13 cellular contexts compared by ENCODE assay signal in genomic region chr14:50763386-50764007, GRCh38.
A peak's percentile ranks its signal among the peaks of the same experiment; 100 is the strongest.
DNase-seq lines count a peak whose midpoint lies in the region; TF ChIP-seq lines count a peak whose summit lies in the region.
"Had no signal": no experiment of that assay in that cellular context is flagged by ENCODE, and none has a peak within 500 bp of the region (broad histone marks: within the 10 kb centered on the region; RNA-seq: fewer than 3 reads in every experiment).

No MANE protein-coding gene starts in this region.

- DNase-seq in MCF 10A (ENCODE audit: unreplicated experiment) (peak; percentile 72), mammary epithelial cell (no peak), hepatic stellate cell (ENCODE audit: low spot score) (peak; percentile 28), tibial artery (no peak), NCI-H446 treated with DMSO at 0.1 percent for 48 hours (lab: John Stamatoyannopoulos, UW) (no peak), NCI-H2107 treated with DMSO at 0.1 percent for 48 hours (lab: John Stamatoyannopoulos, UW; ENCODE audit: unreplicated experiment) (no peak)
- DNase-seq in activated CD4-positive, alpha-beta T cell treated with anti-CD3 and anti-CD28 coated beads, Interleukin-2, amount 50 U/mL, for 4 hours: no peak
- DNase-seq: activated T-cell treated with anti-CD3 and anti-CD28 coated beads, Interleukin-2, amount 50 U/mL, for 48 hours; effector CD4-positive, alpha-beta T cell; NCI-H82; T-helper 9 cell had no signal

- WGBS in mammary epithelial cell (ENCODE audit: low coverage, missing lambda C conversion rate): 95% methylated on average over 12 of the region's 12 CpGs

- no peaks in the 10 kb centered on the region for H3K9me3 Mint-ChIP-seq in MCF 10A (ENCODE audit: unreplicated experiment)
- H3K9me3 Mint-ChIP-seq in activated naive CD8-positive, alpha-beta T cell (ENCODE audit: low read depth): no peaks in the 10 kb centered on the region

- intact Hi-C loops in MCF 10A (cut with micrococcal nuclease): no loop called here
- intact Hi-C loops in mammary epithelial cell (cut with micrococcal nuclease): no loop called here
- intact Hi-C loops in tibial artery (cut with DNase I; ENCODE audit: low total_unique reads): no loop called here

- TF ChIP-seq CTCF in MCF 10A (IDR thresholded peaks at IDR 0.05; ENCODE audit: unreplicated experiment): no peak
- TF ChIP-seq CTCF in mammary epithelial cell (conservative IDR thresholded peaks at IDR 0.05 in 1 of 2, IDR thresholded peaks at IDR 0.05 in 1 of 2; ENCODE audit: extremely low read depth in 1 of 2, insufficient read depth in 1 of 2, low read depth in 1 of 2, low read length in 2 of 2): no peak
- no peak for TF ChIP-seq CTCF in tibial artery (IDR thresholded peaks at IDR 0.05)

- H3K27me3 Mint-ChIP-seq in MCF 10A (ENCODE audit: insufficient read depth, unreplicated experiment): no peaks in the 10 kb centered on the region
- H3K27me3 Mint-ChIP-seq in activated naive CD8-positive, alpha-beta T cell: no peaks in the 10 kb centered on the region
- H3K27me3 Mint-ChIP-seq: B cell had no signal

- dilution Hi-C loops in mammary epithelial cell (cut with HindIII; ENCODE audit: low sequenced_read_pairs): no loop called here

- no peak overlapping the region for H3K9ac ChIP-seq in mammary epithelial cell (ENCODE audit: insufficient read depth, low read length)

- in situ Hi-C loops in mammary epithelial cell (cut with MboI; ENCODE audit: low sequenced_read_pairs in 2 of 2): no loop called here

- H3K27ac ChIP-seq in mammary epithelial cell (ENCODE audit: insufficient read depth, low read depth, low read length): no peak overlapping the region
- peak overlapping the region; percentile 41 to 54 for H3K27ac ChIP-seq in tibial artery

- CTCF ChIA-PET in MCF 10A (lab: Yijun Ruan, JAX) (interaction anchor here (0.6 to 9.4 kb wide), 9 partner anchors 12 to 1012 kb away, joined by 3 to 129 read pairs (median 4); no protein-coding TSS in a partner anchor), mammary epithelial cell (lab: Charles Lee; ENCODE audit: low non-redundant PET) (interaction anchor here (0.6 to 0.7 kb wide), 2 partner anchors 11 to 12 kb away, joined by 3 to 8 read pairs; no protein-coding TSS in a partner anchor)

- H3K27ac Mint-ChIP-seq in MCF 10A (ENCODE audit: low read depth, unreplicated experiment): no peak overlapping the region
- H3K27ac Mint-ChIP-seq in activated naive CD8-positive, alpha-beta T cell: peak overlapping the region; percentile 91

- H3K9me3 ChIP-seq in mammary epithelial cell (replicated peaks; ENCODE audit: insufficient read depth, low read length) (no peaks in the 10 kb centered on the region), tibial artery (no peaks in the 10 kb centered on the region)

- H3K27me3 ChIP-seq in mammary epithelial cell (ENCODE audit: insufficient read depth, low read length): no peaks in the 10 kb centered on the region
- no peaks in the 10 kb centered on the region for H3K27me3 ChIP-seq in tibial artery

- POLR2A ChIA-PET in MCF 10A (lab: Yijun Ruan, JAX): interaction anchor here (1.2 to 1.6 kb wide), 3 partner anchors 9 to 26 kb away, joined by 3 to 4 read pairs (median 3); no protein-coding TSS in a partner anchor

- no peak overlapping the region for H3K4me2 ChIP-seq in mammary epithelial cell (ENCODE audit: insufficient read depth, low read depth, low read length)

- peaks cover 25% of the 10 kb centered on the region for H3K36me3 ChIP-seq in mammary epithelial cell (ENCODE audit: insufficient read depth, low read length)
- peaks cover 0 to 32% (median 8%) of the 10 kb centered on the region in 3 donors for H3K36me3 ChIP-seq in tibial artery

- H4K20me1 ChIP-seq in mammary epithelial cell (ENCODE audit: insufficient read depth, low read length): no peaks in the 10 kb centered on the region

- H3K4me1 Mint-ChIP-seq in MCF 10A (ENCODE audit: insufficient read depth, unreplicated experiment): no peaks in the 10 kb centered on the region
- H3K4me1 Mint-ChIP-seq in activated naive CD8-positive, alpha-beta T cell (ENCODE audit: low read depth): peaks cover 28% of the 10 kb centered on the region
- H3K4me1 Mint-ChIP-seq: B cell had no signal

- no peak overlapping the region for H2AFZ ChIP-seq in mammary epithelial cell (ENCODE audit: low read depth, low read length)

- H3K4me3 ChIP-seq in mammary epithelial cell (replicated peaks in 1 of 3; ENCODE audit: insufficient read depth in 1 of 3, low read depth in 2 of 3, low read length in 3 of 3): no peak overlapping the region
- H3K4me3 ChIP-seq in tibial artery: no peak overlapping the region

- no TSS peak for BruUV-seq in MCF 10A (replicated peaks; lab: Mats Ljungman, UMichigan)
- no TSS peak for BruUV-seq in mammary epithelial cell (replicated peaks; lab: Mats Ljungman, UMichigan)

- no peaks in the 10 kb centered on the region for H3K4me1 ChIP-seq in mammary epithelial cell (ENCODE audit: insufficient read depth, low read length)
- H3K4me1 ChIP-seq in tibial artery: peaks cover 0 to 65% (median 30%) of the 10 kb centered on the region in 4 donors

- peaks cover 13% of the 10 kb centered on the region for H3K36me3 Mint-ChIP-seq in MCF 10A (ENCODE audit: insufficient read depth, unreplicated experiment)
- peaks cover 33% of the 10 kb centered on the region for H3K36me3 Mint-ChIP-seq in activated naive CD8-positive, alpha-beta T cell

- H3K79me2 ChIP-seq in mammary epithelial cell (ENCODE audit: insufficient read depth, low read length): no peaks in the 10 kb centered on the region

- no peak overlapping the region for H3K4me3 Mint-ChIP-seq in MCF 10A (ENCODE audit: unreplicated experiment)
- no peak overlapping the region for H3K4me3 Mint-ChIP-seq in activated naive CD8-positive, alpha-beta T cell
- H3K4me3 Mint-ChIP-seq: B cell had no signal

Comparison
In these comparisons a context has a peak if more than half of its experiments do, and no peak if none do; other contexts are left out.
1. DNase-seq: peak in MCF 10A (single experiment) and hepatic stellate cell (single experiment); none in mammary epithelial cell (single experiment), tibial artery (0 of 2), NCI-H446 treated with DMSO at 0.1 percent for 48 hours (single experiment), NCI-H2107 treated with DMSO at 0.1 percent for 48 hours (single experiment) and activated CD4-positive, alpha-beta T cell treated with anti-CD3 and anti-CD28 coated beads, Interleukin-2, amount 50 U/mL, for 4 hours (0 of 2).